In genomic region chr10:125149278-125150047, GRCh38 we compare ENCODE assay signal across 1 cellular context.
TF ChIP-seq lines count a peak whose summit lies in the region.

No MANE protein-coding gene starts in this region.

TF ChIP-seq in HEK293, 187 proteins besides CTCF, POLR2A, EP300 and RAD21 (continued from another document):
- no peak for TF ChIP-seq ZBTB11 (tag by site-specific recombination; conservative IDR thresholded peaks at IDR 0.05; ENCODE audit: low read depth)
- TF ChIP-seq ATF2 (tag by site-specific recombination; IDR thresholded peaks at IDR 0.05; ENCODE audit: low read depth) = no peak
- peak; percentile 77 for TF ChIP-seq GLIS1 (tag by site-specific recombination; IDR thresholded peaks at IDR 0.05)
- TF ChIP-seq ZNF692 (tag by site-specific recombination; IDR thresholded peaks at IDR 0.05) = peak; percentile 98
- no peak for TF ChIP-seq ZSCAN16 (tag by site-specific recombination; IDR thresholded peaks at IDR 0.05)
- TF ChIP-seq ZNF416 (tag by site-specific recombination; IDR thresholded peaks at IDR 0.05) = no peak
- TF ChIP-seq ZNF24 (tag by site-specific recombination; IDR thresholded peaks at IDR 0.05) = no peak
- TF ChIP-seq KLF17 (tag by site-specific recombination; IDR thresholded peaks at IDR 0.05) = no peak
- TF ChIP-seq ZNF266 (tag by site-specific recombination; IDR thresholded peaks at IDR 0.05; ENCODE audit: low read depth) = no peak
- TF ChIP-seq ZNF19 (tag by site-specific recombination; IDR thresholded peaks at IDR 0.05; ENCODE audit: low read depth) = no peak
- no peak for TF ChIP-seq ZNF202 (tag by site-specific recombination; IDR thresholded peaks at IDR 0.05; ENCODE audit: borderline replicate concordance)
- peak; percentile 95 for TF ChIP-seq ZFP69B (tag by site-specific recombination; IDR thresholded peaks at IDR 0.05)
- TF ChIP-seq ZNF426 (tag by site-specific recombination; IDR thresholded peaks at IDR 0.05) = no peak
- no peak for TF ChIP-seq ZBTB49 (tag by site-specific recombination; IDR thresholded peaks at IDR 0.05; ENCODE audit: low read depth)
- no peak for TF ChIP-seq TCF7L2 (IDR thresholded peaks at IDR 0.05; ENCODE audit: borderline replicate concordance, low read depth, low read length)
- no peak for TF ChIP-seq ZNF623 (tag by site-specific recombination; IDR thresholded peaks at IDR 0.05)
- no peak for TF ChIP-seq ZBTB20 (tag by site-specific recombination; IDR thresholded peaks at IDR 0.05)
- TF ChIP-seq GFI1B (tag by site-specific recombination; IDR thresholded peaks at IDR 0.05) = no peak
- no peak for TF ChIP-seq ZNF660 (tag by site-specific recombination; IDR thresholded peaks at IDR 0.05)
- no peak for TF ChIP-seq ZSCAN18 (tag by site-specific recombination; IDR thresholded peaks at IDR 0.05)
- TF ChIP-seq ZNF2 (tag by site-specific recombination; IDR thresholded peaks at IDR 0.05) = no peak
- no peak for TF ChIP-seq ZNF324 (tag by site-specific recombination; IDR thresholded peaks at IDR 0.05)
- TF ChIP-seq PRDM10 (tag by site-specific recombination; IDR thresholded peaks at IDR 0.05) = peak; percentile 68
- TF ChIP-seq ZNF214 (tag by site-specific recombination; IDR thresholded peaks at IDR 0.05; ENCODE audit: borderline replicate concordance) = no peak
- TF ChIP-seq RBAK (tag by site-specific recombination; IDR thresholded peaks at IDR 0.05) = no peak
- TF ChIP-seq ZNF785 (tag by site-specific recombination; IDR thresholded peaks at IDR 0.05) = no peak
- TF ChIP-seq ZNF580 (tag by site-specific recombination; IDR thresholded peaks at IDR 0.05) = no peak
- TF ChIP-seq ZNF792 (tag by site-specific recombination; IDR thresholded peaks at IDR 0.05) = no peak
- TF ChIP-seq ZNF37A (tag by site-specific recombination; IDR thresholded peaks at IDR 0.05) = no peak
- no peak for TF ChIP-seq ZNF830 (tag by site-specific recombination; IDR thresholded peaks at IDR 0.05; ENCODE audit: low read depth)
- TF ChIP-seq ZNF362 (tag by site-specific recombination; IDR thresholded peaks at IDR 0.05) = no peak
- TF ChIP-seq PRDM1 (tag by site-specific recombination; IDR thresholded peaks at IDR 0.05) = no peak
- no peak for TF ChIP-seq ZNF596 (tag by site-specific recombination; IDR thresholded peaks at IDR 0.05)
- peak; percentile 22; the same call in 1 of the 2 replicates for TF ChIP-seq ZNF398 (tag by site-specific recombination; IDR thresholded peaks at IDR 0.05)
- TF ChIP-seq ZNF391 (tag by site-specific recombination; IDR thresholded peaks at IDR 0.05; ENCODE audit: borderline replicate concordance, low read depth) = no peak
- TF ChIP-seq ZNF514 (tag by site-specific recombination; IDR thresholded peaks at IDR 0.05) = no peak
- no peak for TF ChIP-seq BCL11B (tag by site-specific recombination; IDR thresholded peaks at IDR 0.05; ENCODE audit: low read depth)
- peak; percentile 61; the same call in 1 of the 2 replicates for TF ChIP-seq ZNF366 (tag by site-specific recombination; conservative IDR thresholded peaks at IDR 0.05)
- TF ChIP-seq SCRT1 (tag by site-specific recombination; IDR thresholded peaks at IDR 0.05; ENCODE audit: borderline replicate concordance) = no peak
- TF ChIP-seq ZNF501 (tag by site-specific recombination; IDR thresholded peaks at IDR 0.05) = no peak
- no peak for TF ChIP-seq ZNF140 (tag by site-specific recombination; IDR thresholded peaks at IDR 0.05)
- TF ChIP-seq ZNF112 (tag by site-specific recombination; IDR thresholded peaks at IDR 0.05) = no peak
TF ChIP-seq in HEK293: peak in this region for 13.
